In genomic region chr16:85639529-85640253, GRCh38 we compare ENCODE assay signal across 10 cellular contexts. TPM values are rescaled to one million over a fixed set of nuclear protein-coding genes. Genes with fewer than 3 reads are reported as not detected.
DNase-seq lines count a peak whose midpoint lies in the region; ATAC-seq and TF ChIP-seq lines count a peak whose summit lies in the region.
"Had no signal": no experiment of that assay in that cellular context is flagged by ENCODE, and none has a peak within 500 bp of the region (broad histone marks: within the 10 kb centered on the region; RNA-seq: fewer than 3 reads in every experiment).

No MANE protein-coding gene starts in this region.

- peak overlapping the region; percentile 80 to 93 (median 93) for H3K27ac ChIP-seq in adrenal gland

- intact Hi-C loops in adrenal gland (cut with DNase I): no loop called here

- H3K4me3 ChIP-seq in adrenal gland: no peak overlapping the region

- peaks cover 50 to 66% of the 10 kb centered on the region in 2 donors for H3K4me1 ChIP-seq in adrenal gland (replicated peaks in 1 of 2)

- H3K36me3 ChIP-seq in adrenal gland (replicated peaks in 1 of 2): no peaks in the 10 kb centered on the region

- H3K9me3 ChIP-seq in adrenal gland (replicated peaks in 1 of 3): no peaks in the 10 kb centered on the region

- DNase-seq in NCI-H187 (lab: John Stamatoyannopoulos, UW) (peak; percentile 45 to 46), NCI-H187 treated with DMSO at 0.1 percent for 48 hours (lab: John Stamatoyannopoulos, UW) (no peak), adrenal gland (peak; percentile 87 to 97 (median 92)), hypothalamus (lab: John Stamatoyannopoulos, UW) (peak in 33 of 51 donors; percentile 10 to 68 (median 42)), superior temporal gyrus (ENCODE audit: extremely low spot score) (peak; percentile 32), omental fat pad (ENCODE audit: low spot score) (no peak)
- no peak for DNase-seq in stimulated activated naive CD4-positive, alpha-beta T cell (lab: John Stamatoyannopoulos, UW)
- DNase-seq: activated CD8-positive, alpha-beta memory T cell treated with anti-CD3 and anti-CD28 coated beads, Interleukin-2, amount 50 U/mL, for 4 hours; NCI-H748 treated with DMSO at 0.1 percent for 48 hours had no signal

- WGBS in adrenal gland, 4 donors: 57 to 87% (median 58%) methylated on average over 3 to 35 of the region's 35 CpGs; no CpG with 5 or more reads in 1 of the 4 donors

- H3K27me3 ChIP-seq in adrenal gland: no peaks in the 10 kb centered on the region

- ATAC-seq in omental fat pad (ENCODE audit: low FRiP score) (no peak), GM21825 (IDR thresholded peaks at IDR 0.05; ENCODE audit: unreplicated experiment) (no peak)

- TF ChIP-seq POLR2A in adrenal gland (IDR thresholded peaks at IDR 0.05): peak; percentile 6 to 77

- TF ChIP-seq CTCF in adrenal gland (IDR thresholded peaks at IDR 0.05) (peak in 1 of 6 experiments; percentile 36), omental fat pad (IDR thresholded peaks at IDR 0.05) (no peak)

RNA-seq across cellular contexts. Expression of gene GSE1, which starts 26.6 kb away (rescaled TPM):
- total RNA-seq in adrenal gland: 10 to 100 TPM; 57.1 to 99.9 (median 68.2) TPM
- 10 to 100 TPM; 24.4 to 75.9 (median 25.8) TPM for polyA plus RNA-seq in adrenal gland
- 100 to 1,000 TPM in 2 of 4 donors, 10 to 100 TPM in 2; 50.9 to 181 (median 90.9) TPM for total RNA-seq in omental fat pad

RNA-seq across cellular contexts. Expression of gene GINS2, which starts 49.1 kb away (rescaled TPM):
- 1 to 10 TPM in 6 of 8 donors, under 1 TPM in 2; 0.06 to 2.6 (median 1.7) TPM for total RNA-seq in adrenal gland
- 1 to 10 TPM in 1 of 3 donors, under 1 TPM in 2; 0.72 to 1.2 (median 0.88) TPM for polyA plus RNA-seq in adrenal gland
- under 1 TPM in 2 of 4 donors, not detected in 2; 0.25 to 0.72 TPM for total RNA-seq in omental fat pad

Comparison
In these comparisons a context has a peak if more than half of its experiments do, and no peak if none do; other contexts are left out.
1. DNase-seq: peak in NCI-H187 (2 of 2), adrenal gland (7 of 7), hypothalamus (33 of 51) and superior temporal gyrus (single experiment); none in NCI-H187 treated with DMSO at 0.1 percent for 48 hours (single experiment), stimulated activated naive CD4-positive, alpha-beta T cell (0 of 6) and omental fat pad (single experiment).